In genomic region chr7:158829342-158830210, GRCh38 we compare ENCODE assay signal across 1 cellular context.
A peak's percentile ranks its signal among the peaks of the same experiment; 100 is the strongest.
TF ChIP-seq lines count a peak whose summit lies in the region.

Gene ESYT2 (minus strand): TSS chr7:158829509. CDS start chr7:158829418, 91 bp downstream.

TF ChIP-seq in HepG2, 621 proteins besides CTCF, POLR2A, EP300 and RAD21 (continued from another document and continues in another):
- TF ChIP-seq PRPF4 (IDR thresholded peaks at IDR 0.05; ENCODE audit: low read depth, low read length, poor library complexity, severe bottlenecking) (no peak), NCOA1 (CRISPR knock-in tag; IDR thresholded peaks at IDR 0.05) (no peak; the same call in 1 of the 2 replicates), HNF4G (IDR thresholded peaks at IDR 0.05; ENCODE audit: borderline replicate concordance, low read depth, low read length) (no peak), HNF4G (CRISPR knock-in tag; IDR thresholded peaks at IDR 0.05; ENCODE audit: borderline replicate concordance, low read depth) (peak; percentile 47; the same call in 1 of the 2 replicates), CREB3 (CRISPR knock-in tag; IDR thresholded peaks at IDR 0.05) (no peak; the same call in 1 of the 2 replicates), ZNF362 (CRISPR knock-in tag; IDR thresholded peaks at IDR 0.05; ENCODE audit: borderline replicate concordance) (no peak), GLI4 (CRISPR knock-in tag; IDR thresholded peaks at IDR 0.05; ENCODE audit: borderline replicate concordance) (peak; percentile 83), ZNF510 (CRISPR knock-in tag; IDR thresholded peaks at IDR 0.05; ENCODE audit: low read depth) (0 out of 2 replicates have a peak, but pooled peaks have one; percentile 88), ZNF841 (CRISPR knock-in tag; IDR thresholded peaks at IDR 0.05; ENCODE audit: borderline replicate concordance) (peak; percentile 76; the same call in 1 of the 2 replicates), NFE2L1 (CRISPR knock-in tag; IDR thresholded peaks at IDR 0.05; ENCODE audit: borderline replicate concordance) (no peak), ZBTB20 (CRISPR knock-in tag; IDR thresholded peaks at IDR 0.05; ENCODE audit: borderline replicate concordance, low read depth) (0 out of 2 replicates have a peak, but pooled peaks have one; percentile 53), XRCC5 (optimal IDR thresholded peaks at IDR 0.05; ENCODE audit: low read length) (peak; percentile 13), SP1 (IDR thresholded peaks at IDR 0.05) (no peak), SP1 (CRISPR knock-in tag; IDR thresholded peaks at IDR 0.05) (peak; percentile 93), TRIM24 (CRISPR knock-in tag; IDR thresholded peaks at IDR 0.05) (no peak), ARNT (IDR thresholded peaks at IDR 0.05) (no peak), TOPORS (CRISPR knock-in tag; IDR thresholded peaks at IDR 0.05) (peak; percentile 60; the same call in 1 of the 2 replicates), GTF2F1 (IDR thresholded peaks at IDR 0.05; ENCODE audit: low read length) (no peak; the same call in 1 of the 2 replicates), ZNF468 (CRISPR knock-in tag; IDR thresholded peaks at IDR 0.05) (no peak; the same call in 1 of the 2 replicates), THYN1 (CRISPR knock-in tag; IDR thresholded peaks at IDR 0.05; ENCODE audit: borderline replicate concordance, low read depth) (no peak), MXD4 (CRISPR knock-in tag; IDR thresholded peaks at IDR 0.05) (peak; percentile 78), PBX2 (CRISPR knock-in tag; IDR thresholded peaks at IDR 0.05) (no peak), GABPB1 (CRISPR knock-in tag; IDR thresholded peaks at IDR 0.05) (peak; percentile 86), SKIL (CRISPR knock-in tag; IDR thresholded peaks at IDR 0.05; ENCODE audit: borderline replicate concordance) (peak; percentile 51; the same call in 1 of the 2 replicates), HNF1A (IDR thresholded peaks at IDR 0.05; ENCODE audit: low read depth) (no peak), HNF1A (CRISPR knock-in tag; IDR thresholded peaks at IDR 0.05; ENCODE audit: borderline replicate concordance) (peak; percentile 39; the same call in 1 of the 2 replicates), ZNF761 (CRISPR knock-in tag; conservative IDR thresholded peaks at IDR 0.05) (0 out of 2 replicates have a peak, but pooled peaks have one; percentile 69), ZNF160 (CRISPR knock-in tag; IDR thresholded peaks at IDR 0.05) (peak; percentile 76), ATF7 (IDR thresholded peaks at IDR 0.05) (peak; percentile 99), ATF7 (CRISPR knock-in tag; IDR thresholded peaks at IDR 0.05) (peak; percentile 96), HNRNPLL (IDR thresholded peaks at IDR 0.05; ENCODE audit: low read depth, low read length, poor library complexity, severe bottlenecking) (peak; percentile 93), ZBTB14 (CRISPR knock-in tag; IDR thresholded peaks at IDR 0.05) (peak; percentile 62), NR0B2 (CRISPR knock-in tag; IDR thresholded peaks at IDR 0.05) (peak; percentile 26), AGO1 (IDR thresholded peaks at IDR 0.05; ENCODE audit: low read depth, low read length, poor library complexity, severe bottlenecking) (peak; percentile 49), MLX (CRISPR knock-in tag; IDR thresholded peaks at IDR 0.05) (peak; percentile 50), RAD51 (IDR thresholded peaks at IDR 0.05; ENCODE audit: borderline replicate concordance) (no peak), ZNF713 (CRISPR knock-in tag; IDR thresholded peaks at IDR 0.05) (peak; percentile 92; the same call in 1 of the 2 replicates), ZBTB4 (CRISPR knock-in tag; IDR thresholded peaks at IDR 0.05; ENCODE audit: borderline replicate concordance) (peak; percentile 86; the same call in 1 of the 2 replicates), KLF9 (CRISPR knock-in tag; IDR thresholded peaks at IDR 0.05; ENCODE audit: low read depth) (no peak), CEBPG (CRISPR knock-in tag; IDR thresholded peaks at IDR 0.05) (0 out of 2 replicates have a peak, but pooled peaks have one; percentile 17), ZBTB2 (CRISPR knock-in tag; IDR thresholded peaks at IDR 0.05; ENCODE audit: low read depth) (peak; percentile 74), KDM5B (CRISPR knock-in tag; IDR thresholded peaks at IDR 0.05; ENCODE audit: borderline replicate concordance) (peak; percentile 75), SSRP1 (CRISPR knock-in tag; IDR thresholded peaks at IDR 0.05) (no peak), ZNF850 (CRISPR knock-in tag; conservative IDR thresholded peaks at IDR 0.05) (no peak; the same call in 1 of the 2 replicates), KDM6A (CRISPR knock-in tag; IDR thresholded peaks at IDR 0.05; ENCODE audit: low read depth) (no peak)
